1 cellular context compared by ENCODE assay signal in genomic region chr1:61255324-61255703, GRCh38.
TF ChIP-seq lines count a peak whose summit lies in the region.

No MANE protein-coding gene starts in this region.

TF ChIP-seq in HEK293, 187 proteins besides CTCF, POLR2A, EP300 and RAD21 (continued from another document):
- TF ChIP-seq ZNF473 (tag by site-specific recombination; IDR thresholded peaks at IDR 0.05): no peak
